ENCODE assay signal across 9 cellular contexts in genomic region chr2:226970362-226970761, GRCh38.
DNase-seq lines count a peak whose midpoint lies in the region; ATAC-seq and TF ChIP-seq lines count a peak whose summit lies in the region.
"Had no signal": no experiment of that assay in that cellular context is flagged by ENCODE, and none has a peak within 500 bp of the region (broad histone marks: within the 10 kb centered on the region; RNA-seq: fewer than 3 reads in every experiment).

No MANE protein-coding gene starts in this region.

- H3K4me1 ChIP-seq in mucosa of descending colon (ENCODE audit: low read depth) (no peaks in the 10 kb centered on the region), right atrium auricular region (no peaks in the 10 kb centered on the region), heart right ventricle (no peaks in the 10 kb centered on the region)

- DNase-seq in mucosa of descending colon (no peak), right atrium auricular region (ENCODE audit: low spot score) (no peak), heart right ventricle (no peak), NCI-H774 (lab: John Stamatoyannopoulos, UW) (no peak)
- DNase-seq: DMS153 had no signal

- no peaks in the 10 kb centered on the region for H3K36me3 ChIP-seq in mucosa of descending colon (ENCODE audit: low read depth)
- no peaks in the 10 kb centered on the region for H3K36me3 ChIP-seq in right atrium auricular region
- peaks cover 0 to 4% (median 0%) of the 10 kb centered on the region in 9 donors for H3K36me3 ChIP-seq in heart right ventricle

- TF ChIP-seq CTCF in mucosa of descending colon (IDR thresholded peaks at IDR 0.05) (no peak), right atrium auricular region (IDR thresholded peaks at IDR 0.05) (no peak), heart right ventricle (IDR thresholded peaks at IDR 0.05) (no peak)

- no peaks in the 10 kb centered on the region for H3K27me3 ChIP-seq in right atrium auricular region
- H3K27me3 ChIP-seq in heart right ventricle: no peaks in the 10 kb centered on the region

- H3K9me3 ChIP-seq in mucosa of descending colon (no peaks in the 10 kb centered on the region), right atrium auricular region (no peaks in the 10 kb centered on the region), heart right ventricle (peaks cover 0 to 7% (median 0%) of the 10 kb centered on the region in 11 donors)

- H3K27ac ChIP-seq in right atrium auricular region (no peak overlapping the region), heart right ventricle (no peak overlapping the region)

- intact Hi-C loops in mucosa of descending colon (cut with DNase I, micrococcal nuclease): no loop called here
- intact Hi-C loops in heart right ventricle (cut with DNase I): loop anchor here in 1 of 10 donors (10.0 kb wide), 1 partner anchor 136 kb away; the partner anchor contains the start of gene RHBDD1

- 68% methylated on average over 3 of the region's 3 CpGs for WGBS in heart right ventricle, 2 donors

- H3K4me3 ChIP-seq in mucosa of descending colon (no peak overlapping the region), right atrium auricular region (no peak overlapping the region), heart right ventricle (no peak overlapping the region)

- ATAC-seq in GM18511 (IDR thresholded peaks at IDR 0.05; ENCODE audit: unreplicated experiment): peak; percentile 72
- peak; percentile 66 for ATAC-seq in GM21390 (IDR thresholded peaks at IDR 0.05; ENCODE audit: unreplicated experiment)
- peak; percentile 73 for ATAC-seq in HG03354 (IDR thresholded peaks at IDR 0.05; ENCODE audit: poor library complexity, severe bottlenecking, unreplicated experiment)
- peak; percentile 29 for ATAC-seq in mucosa of descending colon
- no peak for ATAC-seq in GM21737 (IDR thresholded peaks at IDR 0.05; ENCODE audit: unreplicated experiment)
- no peak for ATAC-seq in heart right ventricle

Comparison
In these comparisons a context has a peak if more than half of its experiments do, and no peak if none do; other contexts are left out.
1. ATAC-seq: peak in GM18511 (single experiment), GM21390 (single experiment), HG03354 (single experiment) and mucosa of descending colon (single experiment); none in GM21737 (single experiment) and heart right ventricle (0 of 8).